39 cellular contexts compared by ENCODE assay signal in the genomic region with DNA sequence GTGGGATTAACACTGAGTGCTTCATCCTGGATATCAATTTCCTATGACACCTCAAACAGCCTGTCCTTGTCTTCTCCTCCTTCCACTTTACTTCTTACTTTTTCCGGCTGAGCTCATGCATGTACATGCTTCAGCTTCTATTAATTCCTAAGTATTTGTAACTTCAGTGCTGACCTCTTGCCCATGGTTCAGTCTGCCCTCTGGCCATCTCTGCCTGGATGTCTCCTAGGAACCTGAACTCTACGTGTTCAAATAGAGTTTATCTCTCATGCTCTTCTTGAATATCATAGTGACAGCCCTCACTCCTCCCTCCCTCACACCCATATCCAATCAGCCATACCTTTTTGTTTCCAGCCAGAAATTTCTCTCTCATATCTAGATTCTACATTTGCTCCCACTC.
"Had no signal": no experiment of that assay in that cellular context is flagged by ENCODE, and none has a peak within 500 bp of the region (broad histone marks: within the 10 kb centered on the region; RNA-seq: fewer than 3 reads in every experiment).

No MANE protein-coding gene starts in this region.

- H3K36me3 ChIP-seq: adrenal gland, ascending aorta, brain microvascular endothelial cell, breast epithelium, cardiac muscle cell had no signal

- H3K36me3 Mint-ChIP-seq: activated naive CD4-positive, alpha-beta T cell treated with anti-CD3 and anti-CD28 coated beads, Interleukin-2, amount 10 ng/mL, durations not matched to agents 7 days and 5 days; activated naive CD4-positive, alpha-beta T cell treated with anti-CD3 and anti-CD28 coated beads, Interleukin-2, amount 50 U/mL, for 24 hours; activated naive CD4-positive, alpha-beta T cell treated with anti-CD3 and anti-CD28 coated beads, Interleukin-2, amount 50 U/mL, for 72 hours; activated naive CD8-positive, alpha-beta T cell; activated naive CD8-positive, alpha-beta T cell treated with anti-CD3 and anti-CD28 coated beads for 36 hours; activated naive CD8-positive, alpha-beta T cell treated with anti-CD3 and anti-CD28 coated beads, Interleukin-2, amount 10 ng/mL, durations not matched to agents 7 days and 5 days; brain had no signal

- H3K4me3 Mint-ChIP-seq: activated naive CD4-positive, alpha-beta T cell treated with anti-CD3 and anti-CD28 coated beads for 36 hours; activated naive CD4-positive, alpha-beta T cell treated with anti-CD3 and anti-CD28 coated beads, Interleukin-2, amount 10 ng/mL, durations not matched to agents 7 days and 5 days; activated naive CD4-positive, alpha-beta T cell treated with anti-CD3 and anti-CD28 coated beads, Interleukin-2, amount 50 U/mL, for 24 hours; activated naive CD8-positive, alpha-beta T cell; activated naive CD8-positive, alpha-beta T cell treated with anti-CD3 and anti-CD28 coated beads for 36 hours; activated naive CD8-positive, alpha-beta T cell treated with anti-CD3 and anti-CD28 coated beads, Interleukin-2, amount 10 ng/mL, durations not matched to agents 7 days and 5 days; activated naive CD8-positive, alpha-beta T cell treated with anti-CD3 and anti-CD28 coated beads, Interleukin-2, amount 50 U/mL, for 24 hours; activated T-cell treated with anti-CD3 and anti-CD28 coated beads, Interleukin-2, amount 50 U/mL, for 24 hours; activated T-cell treated with anti-CD3 and anti-CD28 coated beads, Interleukin-2, amount 50 U/mL, for 4 hours; activated T-cell treated with anti-CD3 and anti-CD28 coated beads, Interleukin-2, amount 50 U/mL, for 72 hours; activated T-helper 1 cell treated with anti-CD3 and anti-CD28 coated beads, Interleukin-12 subunit alpha, Interleukin-12 subunit beta, Interleukin-2, Interleukin-4 antibody, amounts not matched to agents 30 ng/mL and 10 ng/mL and 1 ng/mL, durations not matched to agents 14 hours and 24 hours and 36 hours; activated T-helper 17 cell treated with anti-CD3 and anti-CD28 coated beads, Interleukin-2, amount 50 U/mL, for 72 hours; brain; central memory CD8-positive, alpha-beta T cell had no signal

- H3K27ac Mint-ChIP-seq: activated naive CD4-positive, alpha-beta T cell treated with anti-CD3 and anti-CD28 coated beads for 36 hours; activated naive CD4-positive, alpha-beta T cell treated with anti-CD3 and anti-CD28 coated beads, Interleukin-2, amount 10 ng/mL, durations not matched to agents 7 days and 5 days; activated naive CD4-positive, alpha-beta T cell treated with anti-CD3 and anti-CD28 coated beads, Interleukin-2, amount 50 U/mL, for 24 hours; activated naive CD4-positive, alpha-beta T cell treated with anti-CD3 and anti-CD28 coated beads, Interleukin-2, amount 50 U/mL, for 72 hours; activated naive CD8-positive, alpha-beta T cell; activated naive CD8-positive, alpha-beta T cell treated with anti-CD3 and anti-CD28 coated beads for 36 hours; activated naive CD8-positive, alpha-beta T cell treated with anti-CD3 and anti-CD28 coated beads, Interleukin-2, amount 10 ng/mL, durations not matched to agents 7 days and 5 days; activated naive CD8-positive, alpha-beta T cell treated with anti-CD3 and anti-CD28 coated beads, Interleukin-2, amount 50 U/mL, for 24 hours; activated T-cell treated with anti-CD3 and anti-CD28 coated beads, Interleukin-2, amount 50 U/mL, for 24 hours; activated T-cell treated with anti-CD3 and anti-CD28 coated beads, Interleukin-2, amount 50 U/mL, for 72 hours; activated T-helper 1 cell treated with anti-CD3 and anti-CD28 coated beads, Interleukin-12 subunit alpha, Interleukin-12 subunit beta, Interleukin-2, Interleukin-4 antibody, amounts not matched to agents 30 ng/mL and 10 ng/mL and 1 ng/mL, durations not matched to agents 14 hours and 24 hours and 36 hours; activated T-helper 17 cell treated with anti-CD3 and anti-CD28 coated beads, Interleukin-2, amount 50 U/mL, for 72 hours; activated T-helper 2 cell treated with anti-CD3 and anti-CD28 coated beads, Interferon-gamma antibody, Interleukin-2, Interleukin-4, amounts not matched to agents 10 μg/mL and 5 μg/mL and 100 μg/mL, durations not matched to agents 14 hours and 24 hours and 36 hours; brain had no signal

- H3K9me3 ChIP-seq: adrenal gland, ascending aorta, body of pancreas, breast epithelium had no signal

- ATAC-seq: activated naive CD4-positive, alpha-beta T cell treated with anti-CD3 and anti-CD28 coated beads, Interleukin-2, amount 50 U/mL, for 72 hours; activated naive CD8-positive, alpha-beta T cell treated with anti-CD3 and anti-CD28 coated beads, Interleukin-2, amount 50 U/mL, for 24 hours; activated T-cell treated with anti-CD3 and anti-CD28 coated beads, Interleukin-2, amount 50 U/mL, for 4 hours; activated T-cell treated with anti-CD3 and anti-CD28 coated beads, Interleukin-2, amount 50 U/mL, for 72 hours; activated T-helper 17 cell treated with anti-CD3 and anti-CD28 coated beads, Interleukin-2, amount 50 U/mL, for 72 hours; body of pancreas had no signal

- DNase-seq: activated effector memory CD4-positive, alpha-beta T cell treated with anti-CD3 and anti-CD28 coated beads, Interleukin-2, amount 50 U/mL, for 16 hours; activated effector memory CD4-positive, alpha-beta T cell treated with Interleukin-2 at 50 U/mL for 16 hours; activated gamma-delta T cell; activated gamma-delta T cell treated with Interleukin-2 at 50 U/mL for 16 hours; activated naive CD4-positive, alpha-beta T cell; activated naive CD4-positive, alpha-beta T cell treated with anti-CD3 and anti-CD28 coated beads for 36 hours; activated naive CD4-positive, alpha-beta T cell treated with anti-CD3 and anti-CD28 coated beads, Interleukin-2, amount 10 ng/mL, durations not matched to agents 7 days and 5 days; activated naive CD4-positive, alpha-beta T cell treated with anti-CD3 and anti-CD28 coated beads, Interleukin-2, amount 50 U/mL, for 16 hours; activated naive CD4-positive, alpha-beta T cell treated with Interleukin-2 at 50 U/mL for 16 hours; activated naive CD8-positive, alpha-beta T cell treated with anti-CD3 and anti-CD28 coated beads for 36 hours; activated naive CD8-positive, alpha-beta T cell treated with anti-CD3 and anti-CD28 coated beads, Interleukin-2, amount 10 ng/mL, durations not matched to agents 7 days and 5 days; activated naive CD8-positive, alpha-beta T cell treated with anti-CD3 and anti-CD28 coated beads, Interleukin-2, amount 50 U/mL, for 24 hours; activated T-cell treated with anti-CD3 and anti-CD28 coated beads for 4 hours; activated T-cell treated with anti-CD3 and anti-CD28 coated beads, Interleukin-2, amount 50 U/mL, for 1 hour; activated T-cell treated with anti-CD3 and anti-CD28 coated beads, Interleukin-2, amount 50 U/mL, for 24 hours; activated T-cell treated with anti-CD3 and anti-CD28 coated beads, Interleukin-2, amount 50 U/mL, for 4 hours; activated T-cell treated with anti-CD3 and anti-CD28 coated beads, Interleukin-2, amount 50 U/mL, for 48 hours; activated T-cell treated with anti-CD3 and anti-CD28 coated beads, Interleukin-2, amount 50 U/mL, for 72 hours; adrenal gland; amniotic stem cell; amygdala; anterior cingulate cortex; aorta; body of pancreas; brain microvascular endothelial cell; caudate nucleus; central memory CD4-positive, alpha-beta T cell; cerebellar nuclear complex had no signal

- H3K27me3 ChIP-seq: adrenal gland, ascending aorta, body of pancreas, brain microvascular endothelial cell, breast epithelium, cardiac muscle cell had no signal

- H3K9me3 Mint-ChIP-seq: activated naive CD4-positive, alpha-beta T cell treated with anti-CD3 and anti-CD28 coated beads for 36 hours; activated naive CD4-positive, alpha-beta T cell treated with anti-CD3 and anti-CD28 coated beads, Interleukin-2, amount 10 ng/mL, durations not matched to agents 7 days and 5 days; activated naive CD4-positive, alpha-beta T cell treated with anti-CD3 and anti-CD28 coated beads, Interleukin-2, amount 50 U/mL, for 24 hours; activated naive CD4-positive, alpha-beta T cell treated with anti-CD3 and anti-CD28 coated beads, Interleukin-2, amount 50 U/mL, for 72 hours; activated naive CD8-positive, alpha-beta T cell treated with anti-CD3 and anti-CD28 coated beads for 36 hours; activated naive CD8-positive, alpha-beta T cell treated with anti-CD3 and anti-CD28 coated beads, Interleukin-2, amount 10 ng/mL, durations not matched to agents 7 days and 5 days; activated naive CD8-positive, alpha-beta T cell treated with anti-CD3 and anti-CD28 coated beads, Interleukin-2, amount 50 U/mL, for 24 hours; activated T-cell treated with anti-CD3 and anti-CD28 coated beads, Interleukin-2, amount 50 U/mL, for 24 hours; activated T-cell treated with anti-CD3 and anti-CD28 coated beads, Interleukin-2, amount 50 U/mL, for 4 hours; activated T-cell treated with anti-CD3 and anti-CD28 coated beads, Interleukin-2, amount 50 U/mL, for 72 hours; activated T-helper 1 cell treated with anti-CD3 and anti-CD28 coated beads, Interleukin-12 subunit alpha, Interleukin-12 subunit beta, Interleukin-2, Interleukin-4 antibody, amounts not matched to agents 30 ng/mL and 10 ng/mL and 1 ng/mL, durations not matched to agents 14 hours and 24 hours and 36 hours; activated T-helper 2 cell treated with anti-CD3 and anti-CD28 coated beads, Interferon-gamma antibody, Interleukin-2, Interleukin-4, amounts not matched to agents 10 μg/mL and 5 μg/mL and 100 μg/mL, durations not matched to agents 14 hours and 24 hours and 36 hours; central memory CD8-positive, alpha-beta T cell had no signal

- H3K4me3 ChIP-seq: adrenal gland, ascending aorta, body of pancreas, breast epithelium, cardiac muscle cell had no signal

- H3K4me1 Mint-ChIP-seq: activated naive CD4-positive, alpha-beta T cell treated with anti-CD3 and anti-CD28 coated beads, Interleukin-2, amount 10 ng/mL, durations not matched to agents 7 days and 5 days; activated naive CD4-positive, alpha-beta T cell treated with anti-CD3 and anti-CD28 coated beads, Interleukin-2, amount 50 U/mL, for 24 hours; activated naive CD8-positive, alpha-beta T cell treated with anti-CD3 and anti-CD28 coated beads for 36 hours; activated naive CD8-positive, alpha-beta T cell treated with anti-CD3 and anti-CD28 coated beads, Interleukin-2, amount 10 ng/mL, durations not matched to agents 7 days and 5 days; activated naive CD8-positive, alpha-beta T cell treated with anti-CD3 and anti-CD28 coated beads, Interleukin-2, amount 50 U/mL, for 24 hours; activated T-helper 17 cell treated with anti-CD3 and anti-CD28 coated beads, Interleukin-2, amount 50 U/mL, for 72 hours; central memory CD8-positive, alpha-beta T cell had no signal

- H3K27ac ChIP-seq: adrenal gland, ascending aorta, body of pancreas, brain microvascular endothelial cell, breast epithelium, cardiac muscle cell had no signal

- H3K4me1 ChIP-seq: adrenal gland, ascending aorta, body of pancreas, breast epithelium had no signal
